In the genomic region with DNA sequence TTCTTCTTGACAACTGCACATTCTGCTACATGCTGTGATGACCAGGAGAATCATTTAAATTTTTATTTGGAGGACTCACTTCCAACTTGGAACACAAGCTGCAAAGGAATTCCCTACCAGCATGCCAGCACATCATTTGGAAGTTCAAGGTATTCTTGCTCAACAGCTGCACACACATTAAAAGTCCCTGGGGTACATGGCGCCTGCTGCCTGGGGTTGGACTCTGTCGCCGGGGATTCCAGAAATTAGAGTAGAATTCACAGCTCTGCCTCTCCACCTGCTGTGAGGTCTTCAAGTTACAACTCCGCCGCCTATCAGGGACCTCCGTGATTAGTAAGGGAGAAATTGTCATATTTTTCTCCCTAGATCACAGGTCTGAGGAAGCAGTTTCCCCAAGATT, we compare ENCODE assay signal across 9 cellular contexts. TPM values are rescaled to one million over a fixed set of nuclear protein-coding genes. Genes with fewer than 3 reads are reported as not detected.
DNase-seq lines count a peak whose midpoint lies in the region; ATAC-seq, FAIRE-seq and TF ChIP-seq lines count a peak whose summit lies in the region.
"Had no signal": no experiment of that assay in that cellular context is flagged by ENCODE, and none has a peak within 500 bp of the region (broad histone marks: within the 10 kb centered on the region; RNA-seq: fewer than 3 reads in every experiment).

No MANE protein-coding gene starts in this region.

- no peaks in the 10 kb centered on the region for H3K79me2 ChIP-seq in keratinocyte (ENCODE audit: control insufficient read depth, insufficient read depth, low read length)

- peak overlapping the region in 2 of 3 experiments; percentile 72 to 75 for H3K4me3 ChIP-seq in keratinocyte (ENCODE audit: control insufficient read depth in 2 of 3, extremely low read depth in 1 of 3, insufficient read depth in 2 of 3, low read depth in 1 of 3, low read length in 3 of 3)
- H3K4me3 ChIP-seq in stomach smooth muscle (ENCODE audit: low read length in 2 of 2), result peak overlapping the region; percentile 86 to 89

- peaks cover 23% of the 10 kb centered on the region for H3K4me1 Mint-ChIP-seq in activated CD4-positive, alpha-beta T cell treated with anti-CD3 and anti-CD28 coated beads, Interleukin-2, amount 10 ng/mL, durations not matched to agents 7 days and 5 days
- H3K4me1 Mint-ChIP-seq in activated T-helper 17 cell treated with anti-CD3 and anti-CD28 coated beads, Interleukin-2, amount 50 U/mL, for 72 hours, result peaks cover 4% of the 10 kb centered on the region

- no peak overlapping the region for H2AFZ ChIP-seq in keratinocyte (ENCODE audit: control insufficient read depth, low read length)

- POLR2A ChIA-PET in activated CD4-positive, alpha-beta T cell treated with anti-CD3 and anti-CD28 coated beads, Interleukin-2, amount 10 ng/mL, durations not matched to agents 7 days and 5 days (lab: Charles Lee), result no interaction called here

- H4K20me1 ChIP-seq in keratinocyte (ENCODE audit: control insufficient read depth, extremely low read depth, insufficient read depth, low read length), result no peaks in the 10 kb centered on the region

- dilution Hi-C loops in keratinocyte (cut with MboI; ENCODE audit: extremely low pct_ligation_motif_present, low sequenced_read_pairs), result no loop called here

- H3K27ac Mint-ChIP-seq in activated CD4-positive, alpha-beta T cell treated with anti-CD3 and anti-CD28 coated beads, Interleukin-2, amount 10 ng/mL, durations not matched to agents 7 days and 5 days, result peak overlapping the region; percentile 83
- H3K27ac Mint-ChIP-seq in activated T-helper 17 cell treated with anti-CD3 and anti-CD28 coated beads, Interleukin-2, amount 50 U/mL, for 72 hours, result peak overlapping the region; percentile 56

- H3K9ac ChIP-seq in keratinocyte (ENCODE audit: control insufficient read depth, extremely low read depth, insufficient read depth, low read length), result no peak overlapping the region
- peak overlapping the region in 1 of 2 donors; percentile 84 for H3K9ac ChIP-seq in stomach smooth muscle (ENCODE audit: low read length in 2 of 2)

- no peak for TF ChIP-seq CTCF in keratinocyte (optimal IDR thresholded peaks at IDR 0.05 in 1 of 3, IDR thresholded peaks at IDR 0.05 in 1 of 3, conservative IDR thresholded peaks at IDR 0.05 in 1 of 3; ENCODE audit: extremely low read depth in 1 of 3, insufficient read depth in 2 of 3, low read length in 3 of 3)

- H3K36me3 ChIP-seq in keratinocyte (ENCODE audit: control insufficient read depth in 2 of 2, extremely low read depth in 1 of 2, insufficient read depth in 2 of 2, low read length in 2 of 2) (peaks cover 12 to 15% of the 10 kb centered on the region in 2 experiments), stomach smooth muscle (ENCODE audit: control insufficient read depth in 2 of 2, insufficient read depth in 2 of 2, low read length in 2 of 2) (peaks cover 33% of the 10 kb centered on the region in 2 donors)

- H3K27me3 ChIP-seq in keratinocyte (ENCODE audit: control insufficient read depth, extremely low read depth, insufficient read depth, low read length) (no peaks in the 10 kb centered on the region), stomach smooth muscle (ENCODE audit: control insufficient read depth in 1 of 2, insufficient read depth in 2 of 2, low read length in 2 of 2) (no peaks in the 10 kb centered on the region)

- peak overlapping the region; percentile 88 for H3K4me2 ChIP-seq in keratinocyte (ENCODE audit: control insufficient read depth, extremely low read depth, insufficient read depth, low read depth, low read length)

- peaks cover 4% of the 10 kb centered on the region for H3K4me1 ChIP-seq in keratinocyte (ENCODE audit: control insufficient read depth, extremely low read depth, insufficient read depth, low read length)
- H3K4me1 ChIP-seq in stomach smooth muscle (ENCODE audit: control insufficient read depth, insufficient read depth, low read length), result peaks cover 21% of the 10 kb centered on the region

- peaks cover 49% of the 10 kb centered on the region for H3K36me3 Mint-ChIP-seq in activated CD4-positive, alpha-beta T cell treated with anti-CD3 and anti-CD28 coated beads, Interleukin-2, amount 10 ng/mL, durations not matched to agents 7 days and 5 days (ENCODE audit: low read depth)
- peaks cover 42% of the 10 kb centered on the region for H3K36me3 Mint-ChIP-seq in activated T-helper 17 cell treated with anti-CD3 and anti-CD28 coated beads, Interleukin-2, amount 50 U/mL, for 72 hours (ENCODE audit: low read depth)

- CTCF ChIA-PET in activated CD4-positive, alpha-beta T cell treated with anti-CD3 and anti-CD28 coated beads, Interleukin-2, amount 10 ng/mL, durations not matched to agents 7 days and 5 days (lab: Charles Lee), result interaction anchor here (0.8 to 2.3 kb wide), 3 partner anchors 11 to 43 kb away, joined by 3 to 8 read pairs (median 6); no protein-coding TSS in a partner anchor

- peaks cover 4% of the 10 kb centered on the region for H3K27me3 Mint-ChIP-seq in activated CD4-positive, alpha-beta T cell treated with anti-CD3 and anti-CD28 coated beads, Interleukin-2, amount 10 ng/mL, durations not matched to agents 7 days and 5 days
- no peaks in the 10 kb centered on the region for H3K27me3 Mint-ChIP-seq in activated T-helper 17 cell treated with anti-CD3 and anti-CD28 coated beads, Interleukin-2, amount 50 U/mL, for 72 hours

- H3K27ac ChIP-seq in keratinocyte (ENCODE audit: control insufficient read depth, insufficient read depth, low read length) (no peak overlapping the region), stomach smooth muscle (ENCODE audit: low read length) (no peak overlapping the region)

- no peak for ATAC-seq in activated T-helper 17 cell treated with anti-CD3 and anti-CD28 coated beads, Interleukin-2, amount 50 U/mL, for 72 hours (replicated peaks)
- no peak for ATAC-seq in HG02571 (IDR thresholded peaks at IDR 0.05; ENCODE audit: unreplicated experiment)

- no peak for DNase-seq in activated CD4-positive, alpha-beta T cell treated with anti-CD3 and anti-CD28 coated beads, Interleukin-2, amount 10 ng/mL, durations not matched to agents 7 days and 5 days
- DNase-seq in activated CD4-positive, alpha-beta T cell treated with anti-CD3 and anti-CD28 coated beads for 1 hour, result no peak
- DNase-seq in keratinocyte (ENCODE audit: low read depth, low spot score) (no peak), NCI-H2029 (lab: John Stamatoyannopoulos, UW) (no peak)
- DNase-seq in stimulated activated CD4-positive, alpha-beta T cell treated with anti-CD3 and anti-CD28 coated beads, Interleukin-1b, Interleukin-23, amount 100 ng/mL, for 48 hours, result no peak
- DNase-seq: hippocampal formation had no signal

- H3K4me3 Mint-ChIP-seq in activated CD4-positive, alpha-beta T cell treated with anti-CD3 and anti-CD28 coated beads, Interleukin-2, amount 10 ng/mL, durations not matched to agents 7 days and 5 days, result peak overlapping the region; percentile 80
- H3K4me3 Mint-ChIP-seq in activated T-helper 17 cell treated with anti-CD3 and anti-CD28 coated beads, Interleukin-2, amount 50 U/mL, for 72 hours, result peak overlapping the region; percentile 93

- H3K9me3 Mint-ChIP-seq in activated CD4-positive, alpha-beta T cell treated with anti-CD3 and anti-CD28 coated beads, Interleukin-2, amount 10 ng/mL, durations not matched to agents 7 days and 5 days, result peaks cover 43% of the 10 kb centered on the region
- peaks cover 23% of the 10 kb centered on the region for H3K9me3 Mint-ChIP-seq in activated T-helper 17 cell treated with anti-CD3 and anti-CD28 coated beads, Interleukin-2, amount 50 U/mL, for 72 hours

- H3K9me1 ChIP-seq in keratinocyte (ENCODE audit: control insufficient read depth, extremely low read depth, insufficient read depth, low read length), result no peaks in the 10 kb centered on the region

- peaks cover 13% of the 10 kb centered on the region for H3K9me3 ChIP-seq in keratinocyte (ENCODE audit: control insufficient read depth, low read depth, low read length)
- H3K9me3 ChIP-seq in stomach smooth muscle (ENCODE audit: control insufficient read depth in 2 of 2, low read length in 2 of 2), result peaks cover 35% of the 10 kb centered on the region in 2 donors

- FAIRE-seq in keratinocyte (lab: Jason Lieb, UNC), result no peak

RNA-seq across cellular contexts. Expression of gene ZNF32, which starts 1.1 kb away (rescaled TPM):
- total RNA-seq in activated CD4-positive, alpha-beta T cell treated with anti-CD3 and anti-CD28 coated beads, Interleukin-2, amount 10 ng/mL, durations not matched to agents 7 days and 5 days, result 10 to 100 TPM; 18.0 to 19.0 TPM
- total RNA-seq in activated T-helper 17 cell treated with anti-CD3 and anti-CD28 coated beads, Interleukin-2, amount 50 U/mL, for 72 hours, result 1 to 10 TPM; 6.5 to 7.9 TPM
- 23.5 to 29.7 TPM (median 25.6 TPM) in 3 replicates for polyA plus RNA-seq in keratinocyte
- polyA plus RNA-seq in keratinocyte (2011; ENCODE audit: low read depth), result 3.0 TPM
- 22.6 and 37.4 TPM in 2 replicates for polyA plus RNA-seq in keratinocyte (2011; cell fraction: cytosol; rRNA removed)
- 16.2 and 16.3 TPM in 2 replicates for polyA plus RNA-seq in keratinocyte (2011; cell fraction: nucleus; rRNA removed)
- polyA plus RNA-seq in keratinocyte (2012; ENCODE audit: low replicate concordance), result 16.4 TPM in 2 replicates
- 1.4 to 13.9 TPM (median 9.2 TPM) in 3 replicates for polyA minus RNA-seq in keratinocyte
- 5.4 TPM for polyA minus RNA-seq in keratinocyte (2011; cell fraction: cytosol; rRNA and poly(A)+ RNA removed)
- polyA minus RNA-seq in keratinocyte (2011; cell fraction: nucleus; rRNA and poly(A)+ RNA removed), result 1.2 and 3.8 TPM in 2 replicates

RNA-seq across cellular contexts. Expression of gene ZNF485, which starts 41.3 kb away (rescaled TPM):
- total RNA-seq in activated CD4-positive, alpha-beta T cell treated with anti-CD3 and anti-CD28 coated beads, Interleukin-2, amount 10 ng/mL, durations not matched to agents 7 days and 5 days, result 1 to 10 TPM; 3.4 to 4.2 TPM
- 1 to 10 TPM; 3.8 to 4.3 TPM for total RNA-seq in activated T-helper 17 cell treated with anti-CD3 and anti-CD28 coated beads, Interleukin-2, amount 50 U/mL, for 72 hours
- polyA plus RNA-seq in keratinocyte, result 3.9 to 4.3 TPM (median 4.0 TPM) in 3 replicates
- polyA plus RNA-seq in keratinocyte (2011; ENCODE audit: low read depth), result 2.9 TPM
- 2.9 and 4.3 TPM in 2 replicates for polyA plus RNA-seq in keratinocyte (2011; cell fraction: cytosol; rRNA removed)
- 9.0 and 9.4 TPM in 2 replicates for polyA plus RNA-seq in keratinocyte (2011; cell fraction: nucleus; rRNA removed)
- polyA plus RNA-seq in keratinocyte (2012; ENCODE audit: low replicate concordance), result 1.8 and 4.0 TPM in 2 replicates
- 3.4 to 6.9 TPM (median 5.1 TPM) in 3 replicates for polyA minus RNA-seq in keratinocyte
- polyA minus RNA-seq in keratinocyte (2011; cell fraction: cytosol; rRNA and poly(A)+ RNA removed), result 4.6 TPM
- polyA minus RNA-seq in keratinocyte (2011; cell fraction: nucleus; rRNA and poly(A)+ RNA removed), result 4.2 and 4.3 TPM in 2 replicates
